Comparison of ENCODE assay signal across 33 cellular contexts in the genomic region with DNA sequence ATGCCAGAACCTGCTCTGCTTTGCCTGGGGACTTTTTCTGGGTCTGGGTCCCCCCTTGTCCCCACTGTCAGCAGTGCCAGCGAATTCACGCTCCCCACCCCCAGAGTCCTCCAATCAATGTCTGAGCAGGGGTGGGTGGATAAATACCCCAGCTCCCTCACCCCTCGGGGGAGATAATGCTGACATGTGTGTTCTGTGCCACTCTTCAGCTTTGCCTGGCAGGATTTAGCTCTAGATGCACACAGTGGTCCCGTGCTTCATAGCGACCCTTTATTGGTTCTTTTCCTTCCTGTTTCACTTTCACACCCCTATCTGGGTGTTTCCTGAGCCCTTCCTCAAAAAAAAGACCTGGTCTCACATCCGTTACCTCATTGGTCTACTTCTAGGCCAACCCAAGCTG.
"Had no signal": no experiment of that assay in that cellular context is flagged by ENCODE, and none has a peak within 500 bp of the region (broad histone marks: within the 10 kb centered on the region; RNA-seq: fewer than 3 reads in every experiment).

No MANE protein-coding gene starts in this region.

- H3K4me1 ChIP-seq: Peyer's patch, SJSA1 had no signal

- H3K4me2 ChIP-seq: SK-N-SH had no signal

- DNase-seq: MM.1S; NCI-H1048; NCI-H1092 treated with DMSO at 0.1 percent for 48 hours; NCI-H1105 treated with DMSO at 0.1 percent for 48 hours; NCI-H1417; NCI-H1436; NCI-H146; NCI-H1694; NCI-H187; NCI-H1930; NCI-H2029 treated with DMSO at 0.1 percent for 48 hours; NCI-H2081 treated with DMSO at 0.1 percent for 48 hours; NCI-H2107; NCI-H2171; NCI-H226; NCI-H446 treated with DMSO at 0.1 percent for 48 hours; NCI-H510A; NCI-H524; NCI-H526; NCI-H69; NCI-H748 treated with DMSO at 0.1 percent for 48 hours; NCI-H82; NK-92 treated with Interleukin-12 subunit alpha and Interleukin-12 subunit beta, amount 100 ng/mL, for 24 hours; OCI-M1; PC-3; Peyer's patch; Right ventricle myocardium superior; RPMI8226; SHP77 treated with DMSO at 0.1 percent for 48 hours; SK-N-SH; SW 1271; T-helper 1 cell had no signal

- H3K9me3 ChIP-seq: Peyer's patch, SJSA1, SK-N-SH had no signal

- H3K4me3 ChIP-seq: Peyer's patch, SJSA1 had no signal

- H3K27ac ChIP-seq: Peyer's patch, SJSA1 had no signal

- H3K27me3 ChIP-seq: Peyer's patch, SJSA1 had no signal

- H3K36me3 ChIP-seq: Peyer's patch, SJSA1 had no signal

- H3K9ac ChIP-seq: SK-N-SH had no signal

- ATAC-seq: PC-3 had no signal
